9 cellular contexts compared by ENCODE assay signal in the genomic region with DNA sequence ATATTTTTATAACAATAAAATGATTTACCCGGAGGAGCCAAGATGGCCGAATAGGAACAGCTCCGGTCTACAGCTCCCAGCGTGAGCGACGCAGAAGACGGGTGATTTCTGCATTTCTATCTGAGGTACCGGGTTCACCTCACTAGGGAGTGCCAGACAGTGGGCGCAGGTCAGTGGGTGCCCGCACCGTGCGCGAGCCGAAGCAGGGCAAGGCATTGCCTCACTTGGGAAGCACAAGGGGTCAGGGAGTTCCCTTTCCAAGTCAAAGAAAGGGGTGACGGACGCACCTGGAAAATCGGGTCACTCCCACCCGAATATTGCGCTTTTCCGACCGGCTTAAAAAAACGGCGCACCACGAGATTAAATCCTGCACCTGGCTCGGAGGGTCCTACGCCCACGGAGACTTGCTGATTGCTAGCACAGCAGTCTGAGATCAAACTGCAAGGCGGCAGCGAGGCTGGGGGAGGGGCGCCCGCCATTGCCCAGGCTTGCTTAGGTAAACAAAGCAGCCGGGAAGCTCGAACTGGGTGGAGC. TPM values are rescaled to one million over a fixed set of nuclear protein-coding genes. Genes with fewer than 3 reads are reported as not detected.
DNase-seq lines count a peak whose midpoint lies in the region; ATAC-seq, FAIRE-seq and TF ChIP-seq lines count a peak whose summit lies in the region.
"Not testable (repeated sequence)": the region's sequence is repeated elsewhere in the genome, so short reads cannot be mapped to it uniquely, and the experiment has no call there.
"Had no signal": no experiment of that assay in that cellular context is flagged by ENCODE, and none has a peak within 500 bp of the region (broad histone marks: within the 10 kb centered on the region; RNA-seq: fewer than 3 reads in every experiment).

No MANE protein-coding gene starts in this region.

- H3K4me1 ChIP-seq in A549; endodermal cell (ENCODE audit: control insufficient read depth, insufficient read depth, low read length); neuronal stem cell (ENCODE audit: control insufficient read depth in 2 of 2, insufficient read depth in 1 of 2, low read depth in 1 of 2, low read length in 2 of 2): not testable (repeated sequence)
- H3K4me1 ChIP-seq in HUES48 (ENCODE audit: control insufficient read depth, insufficient read depth, low read length) (peaks cover 16% of the 10 kb centered on the region), OCI-LY7 (ENCODE audit: insufficient read depth, low read length, poor library complexity, severe bottlenecking) (peaks cover 45% of the 10 kb centered on the region), iPS-18a (ENCODE audit: control insufficient read depth, low read depth, low read length) (peaks cover 12% of the 10 kb centered on the region)

- TF ChIP-seq EP300 in A549 (IDR thresholded peaks at IDR 0.05), result not testable (repeated sequence)

- not testable (repeated sequence) for H2BK120ac ChIP-seq in neuronal stem cell (ENCODE audit: low read depth, low read length)

- not testable (repeated sequence) for TF ChIP-seq CTCF in A549 (IDR thresholded peaks at IDR 0.05); OCI-LY7 (conservative IDR thresholded peaks at IDR 0.05; ENCODE audit: low read length); endodermal cell (conservative IDR thresholded peaks at IDR 0.05); type B pancreatic cell (conservative IDR thresholded peaks at IDR 0.05)

- BruUV-seq in OCI-LY7 (replicated peaks; lab: Mats Ljungman, UMichigan), result not testable (repeated sequence)

- H3K4me3 ChIP-seq in A549 (peak overlapping the region; percentile 45), HUES48 (ENCODE audit: low read depth, low read length) (peak overlapping the region; percentile 21; the same call in 1 of the 2 replicates), endodermal cell (ENCODE audit: low read length) (peak overlapping the region; percentile 61)
- H3K4me3 ChIP-seq in OCI-LY7 (ENCODE audit: low read depth, low read length, poor library complexity, severe bottlenecking); iPS-18a (ENCODE audit: low read length); neuronal stem cell (ENCODE audit: low read length in 2 of 2): not testable (repeated sequence)

- H2AFZ ChIP-seq in OCI-LY7 (ENCODE audit: low read length), result not testable (repeated sequence)
- peak overlapping the region; percentile 73 for H2AFZ ChIP-seq in neuronal stem cell (ENCODE audit: low read length)

- TF ChIP-seq POLR2A in A549 (IDR thresholded peaks at IDR 0.05; ENCODE audit: low read length), result not testable (repeated sequence)

- not testable (repeated sequence) for H4K8ac ChIP-seq in neuronal stem cell (ENCODE audit: low read depth, low read length)

- not testable (repeated sequence) for H3K27me3 ChIP-seq in HUES48 (ENCODE audit: control insufficient read depth, insufficient read depth, low read length); endodermal cell (ENCODE audit: control insufficient read depth, insufficient read depth, low read length, poor library complexity, severe bottlenecking); iPS-18a (ENCODE audit: control insufficient read depth, insufficient read depth, low read length); neuronal stem cell (ENCODE audit: control insufficient read depth in 3 of 3, insufficient read depth in 3 of 3, low read depth in 1 of 3, low read length in 3 of 3)

- not testable (repeated sequence) for H3K18ac ChIP-seq in neuronal stem cell (ENCODE audit: low read length)

- CTCF ChIA-PET in A549 (lab: Yijun Ruan, JAX) (interaction anchor here (1.2 to 1.6 kb wide), 2 partner anchors 12 to 49 kb away, joined by 3 to 4 read pairs; no protein-coding TSS in a partner anchor), OCI-LY7 (lab: Charles Lee; ENCODE audit: unreplicated experiment) (interaction anchor here (0.8 kb wide), 1 partner anchor 12 kb away, joined by 4 read pairs; no protein-coding TSS in a partner anchor)

- not testable (repeated sequence) for H3K36me3 Mint-ChIP-seq in activated naive CD8-positive, alpha-beta T cell treated with anti-CD3 and anti-CD28 coated beads for 36 hours; endodermal cell (ENCODE audit: low read depth); type B pancreatic cell

- FAIRE-seq in A549 (lab: Jason Lieb, UNC), result not testable (repeated sequence)

- H3K79me1 ChIP-seq in neuronal stem cell (ENCODE audit: low read depth, low read length), result not testable (repeated sequence)

- H3K4me3 Mint-ChIP-seq in activated naive CD8-positive, alpha-beta T cell treated with anti-CD3 and anti-CD28 coated beads for 36 hours, result peak overlapping the region; percentile 42
- H3K4me3 Mint-ChIP-seq in endodermal cell (peak overlapping the region; percentile 53), type B pancreatic cell (peak overlapping the region; percentile 47)

- intact Hi-C loops in OCI-LY7 (cut with micrococcal nuclease; ENCODE audit: unreplicated experiment), result loop anchor here (5.0 kb wide), 1 partner anchor 48 kb away; no protein-coding TSS in a partner anchor

- not testable (repeated sequence) for H3K9me2 ChIP-seq in OCI-LY7 (ENCODE audit: insufficient read depth, low read length)

- H3K79me2 ChIP-seq in OCI-LY7 (ENCODE audit: insufficient read depth, low read depth, low read length), result not testable (repeated sequence)

- H3K9ac ChIP-seq in HUES48 (ENCODE audit: low read depth, low read length); endodermal cell (ENCODE audit: extremely low read depth, low read length, poor library complexity, severe bottlenecking); neuronal stem cell (ENCODE audit: low read depth, low read length, poor library complexity): not testable (repeated sequence)
- peak overlapping the region; percentile 22 for H3K9ac ChIP-seq in iPS-18a (ENCODE audit: low read length)

- H3K9me3 Mint-ChIP-seq in activated naive CD8-positive, alpha-beta T cell treated with anti-CD3 and anti-CD28 coated beads for 36 hours; type B pancreatic cell: not testable (repeated sequence)
- peaks cover 21% of the 10 kb centered on the region for H3K9me3 Mint-ChIP-seq in endodermal cell

- H2BK15ac ChIP-seq in neuronal stem cell (ENCODE audit: low read length), result not testable (repeated sequence)

- peak overlapping the region; percentile 54 to 59 for H3K27ac ChIP-seq in A549
- not testable (repeated sequence) for H3K27ac ChIP-seq in HUES48 (ENCODE audit: low read depth, low read length); endodermal cell (ENCODE audit: low read depth, low read length); iPS-18a (ENCODE audit: low read length); neuronal stem cell (replicated peaks; ENCODE audit: low read length)
- H3K27ac ChIP-seq in OCI-LY7 (ENCODE audit: low read depth, low read length, poor library complexity, severe bottlenecking), result peak overlapping the region; percentile 97

- not testable (repeated sequence) for ATAC-seq in A549

- peaks cover 14% of the 10 kb centered on the region for H3K27me3 Mint-ChIP-seq in activated naive CD8-positive, alpha-beta T cell treated with anti-CD3 and anti-CD28 coated beads for 36 hours
- H3K27me3 Mint-ChIP-seq in endodermal cell (ENCODE audit: insufficient read depth); type B pancreatic cell: not testable (repeated sequence)

- H3K4me2 ChIP-seq in A549, result peak overlapping the region; percentile 49
- not testable (repeated sequence) for H3K4me2 ChIP-seq in OCI-LY7 (ENCODE audit: low read length)
- peak overlapping the region; percentile 11 for H3K4me2 ChIP-seq in neuronal stem cell (ENCODE audit: insufficient read depth, low read length, poor library complexity, severe bottlenecking)

- H3K14ac ChIP-seq in neuronal stem cell (ENCODE audit: low read length), result not testable (repeated sequence)

- H2BK5ac ChIP-seq in neuronal stem cell (ENCODE audit: low read length), result not testable (repeated sequence)

- H3K4me1 Mint-ChIP-seq in activated naive CD8-positive, alpha-beta T cell treated with anti-CD3 and anti-CD28 coated beads for 36 hours; endodermal cell; type B pancreatic cell (ENCODE audit: unreplicated experiment): not testable (repeated sequence)

- WGBS in A549 (ENCODE audit: missing lambda C conversion rate), result 56% methylated on average over 27 of the region's 33 CpGs
- 78 to 87% methylated on average over 14 to 27 of the region's 33 CpGs for WGBS in endodermal cell (ENCODE audit: insufficient coverage in 1 of 2, insufficient read length in 1 of 2), 2 experiments
- WGBS in neuronal stem cell (ENCODE audit: extremely low coverage in 2 of 2, insufficient read length in 2 of 2, insufficient replicate concordance in 1 of 2), 2 donors, result no CpG with 5 or more reads among the region's 33 CpGs

- not testable (repeated sequence) for H4K91ac ChIP-seq in neuronal stem cell (ENCODE audit: low read depth, low read length, poor library complexity)

- H3K9me3 ChIP-seq in A549; HUES48 (ENCODE audit: control insufficient read depth, insufficient read depth, low read length); OCI-LY7 (ENCODE audit: low read length); iPS-18a (ENCODE audit: control insufficient read depth, low read depth, low read length); neuronal stem cell (replicated peaks in 1 of 2; ENCODE audit: control insufficient read depth in 2 of 2, insufficient read depth in 1 of 2, low read depth in 1 of 2, low read length in 2 of 2): not testable (repeated sequence)
- H3K9me3 ChIP-seq in endodermal cell (ENCODE audit: control insufficient read depth, low read length), result peaks cover 12% of the 10 kb centered on the region

- not testable (repeated sequence) for H3K36me3 ChIP-seq in HUES48 (ENCODE audit: control insufficient read depth, insufficient read depth, low read length); OCI-LY7 (ENCODE audit: insufficient read depth, low read length); endodermal cell (ENCODE audit: control insufficient read depth, insufficient read depth, low read length); iPS-18a (ENCODE audit: control insufficient read depth, low read depth, low read length); neuronal stem cell (replicated peaks in 1 of 2; ENCODE audit: control insufficient read depth in 2 of 2, insufficient read depth in 2 of 2, low read length in 2 of 2)

- not testable (repeated sequence) for H3K23ac ChIP-seq in neuronal stem cell (ENCODE audit: low read depth, low read length, poor library complexity)

- not testable (repeated sequence) for TF ChIP-seq RAD21 in A549 (conservative IDR thresholded peaks at IDR 0.05 in 1 of 2, IDR thresholded peaks at IDR 0.05 in 1 of 2)

- H2AK5ac ChIP-seq in neuronal stem cell (ENCODE audit: low read depth, low read length), result not testable (repeated sequence)

- H4K20me1 ChIP-seq in OCI-LY7 (ENCODE audit: insufficient read depth, low read length), result not testable (repeated sequence)

- H3K4ac ChIP-seq in neuronal stem cell (ENCODE audit: low read length), result not testable (repeated sequence)

- not testable (repeated sequence) for H3K27ac Mint-ChIP-seq in activated naive CD8-positive, alpha-beta T cell treated with anti-CD3 and anti-CD28 coated beads for 36 hours; type B pancreatic cell
- H3K27ac Mint-ChIP-seq in endodermal cell, result peak overlapping the region; percentile 92

- not testable (repeated sequence) for DNase-seq in A549 (ENCODE audit: low read depth in 1 of 2, low spot score in 1 of 2); OCI-LY7 (ENCODE audit: low spot score); activated naive CD8-positive, alpha-beta T cell treated with anti-CD3 and anti-CD28 coated beads for 36 hours; endodermal cell; neuronal stem cell (ENCODE audit: low spot score); type B pancreatic cell (ENCODE audit: extremely low spot score, unreplicated experiment)

- H2BK12ac ChIP-seq in neuronal stem cell (ENCODE audit: low read length), result not testable (repeated sequence)

- POLR2A ChIA-PET in A549 (lab: Yijun Ruan, JAX), result not testable (repeated sequence)
- POLR2A ChIA-PET in OCI-LY7 (lab: Charles Lee), result interaction anchor here (0.9 to 5.9 kb wide), 6 partner anchors 8 to 21 kb away, joined by 3 to 71 read pairs (median 4); no protein-coding TSS in a partner anchor

RNA-seq across cellular contexts. Expression of a gene that starts 53.3 kb away (rescaled TPM):
- polyA plus RNA-seq in A549 (2011; rRNA removed) (11.3 and 16.0 TPM in 2 replicates), A549 (2017; fragmentation: RNase III; extraction: RNeasy Plus Mini Kit Qiagen cat#74134 plus additional on column Dnase treatment) (11.3 to 12.5 TPM (median 12.2 TPM) in 3 replicates)
- 15.3 and 18.0 TPM in 2 replicates for polyA plus RNA-seq in A549 (2012; cell fraction: cytosol; rRNA removed)
- 22.8 and 24.7 TPM in 2 replicates for polyA plus RNA-seq in A549 (2012; cell fraction: nucleus; rRNA removed)
- 21.9 and 25.8 TPM in 2 replicates for polyA minus RNA-seq in A549 (2011; rRNA and poly(A)+ RNA removed)
- total RNA-seq in OCI-LY7 (2014; rRNA removed; shearing (Covaris generic)), result 2.0 TPM in 2 replicates
- total RNA-seq in OCI-LY7 (2022) (1.9 and 2.0 TPM in 2 replicates), endodermal cell (10 to 100 TPM in 1 of 2 donors, 1 to 10 TPM in 1; 4.6 to 12.0 TPM), type B pancreatic cell (ENCODE audit: low replicate concordance) (0.90 and 1.4 TPM in 2 replicates)
- total RNA-seq in activated naive CD8-positive, alpha-beta T cell treated with anti-CD3 and anti-CD28 coated beads for 36 hours, result not detected
- polyA plus RNA-seq in endodermal cell (2013, experiment 1 of 2), result 1.6 TPM
- polyA plus RNA-seq in endodermal cell (2013, experiment 2 of 2), result 0.62 TPM
- 0.24 TPM for polyA plus RNA-seq in neuronal stem cell (2013, experiment 1 of 2)
- 0.19 TPM for polyA plus RNA-seq in neuronal stem cell (2013, experiment 2 of 2)
- total RNA-seq: G401 had no signal
